8 cellular contexts compared by ENCODE assay signal in genomic region chr9:6412572-6413364, GRCh38. TPM values are rescaled to one million over a fixed set of nuclear protein-coding genes. Genes with fewer than 3 reads are reported as not detected.
A peak's percentile ranks its signal among the peaks of the same experiment; 100 is the strongest.
DNase-seq lines count a peak whose midpoint lies in the region; TF ChIP-seq lines count a peak whose summit lies in the region.

Gene UHRF2 (plus strand): TSS chr9:6413199. CDS start chr9:6413491, 292 bp downstream.

- peaks cover 17 to 40% (median 29%) of the 10 kb centered on the region in 4 donors for H3K4me1 ChIP-seq in stomach

- TF ChIP-seq EP300 in neural cell (conservative IDR thresholded peaks at IDR 0.05; ENCODE audit: poor library complexity, severe bottlenecking) = no peak
- TF ChIP-seq EP300 in stomach (IDR thresholded peaks at IDR 0.05) = no peak

- peaks cover 48% of the 10 kb centered on the region for H3K79me2 ChIP-seq in neural cell (replicated peaks; ENCODE audit: insufficient read depth, low read length)

- 0 to 3% (median 2%) methylated on average over 58 to 80 of the region's 80 CpGs for WGBS in stomach, 5 donors

- H3K27me3 ChIP-seq in H7 (ENCODE audit: control insufficient read depth, insufficient read depth, low read length) (peaks cover 10% of the 10 kb centered on the region; the same call in 1 of the 2 replicates), neural cell (ENCODE audit: insufficient read depth, low read depth, low read length) (no peaks in the 10 kb centered on the region), stomach (no peaks in the 10 kb centered on the region)

- peak within 1 kb of the TSS; percentile 89 for H3K4me2 ChIP-seq in neural cell (ENCODE audit: low read length)

- peak in 1 of 4 donors; percentile 28 for TF ChIP-seq POLR2A in stomach (IDR thresholded peaks at IDR 0.05)

- intact Hi-C loops in stomach (cut with DNase I; ENCODE audit: low total_unique reads) = no loop called here

- H3K9me2 ChIP-seq in neural cell (ENCODE audit: insufficient read depth, low read length) = no peaks in the 10 kb centered on the region

- H4K20me1 ChIP-seq in neural cell (ENCODE audit: insufficient read depth) = no peaks in the 10 kb centered on the region

- TF ChIP-seq CTCF in neural cell (IDR thresholded peaks at IDR 0.05; ENCODE audit: poor library complexity, severe bottlenecking) = no peak
- TF ChIP-seq CTCF in stomach (IDR thresholded peaks at IDR 0.05) = no peak

- no peaks in the 10 kb centered on the region for H3F3A ChIP-seq in neural cell (ENCODE audit: insufficient read depth, low read length, poor library complexity, severe bottlenecking)

- peak; percentile 99 for DNase-seq in ELF-1 (ENCODE audit: low read depth, low spot score)
- peak; percentile 96 for DNase-seq in H7
- DNase-seq in M059J (ENCODE audit: low read depth) = peak; percentile 98
- peak; percentile 85 to 87 for DNase-seq in SHP77 (lab: John Stamatoyannopoulos, UW)
- peak; percentile 100 for DNase-seq in activated effector memory CD4-positive, alpha-beta T cell treated with anti-CD3 and anti-CD28 coated beads, Interleukin-2, amount 50 U/mL, for 16 hours
- peak; percentile 96 for DNase-seq in fibroblast of the conjunctiva (ENCODE audit: low read depth)
- DNase-seq in stomach = peak; percentile 99

- peak within 1 kb of the TSS; percentile 95 for H3K4me3 ChIP-seq in H7 (ENCODE audit: insufficient read depth, low read depth, low read length)
- H3K4me3 ChIP-seq in neural cell (ENCODE audit: low read length) = peak within 1 kb of the TSS; percentile 91
- peak within 1 kb of the TSS; percentile 91 to 99 (median 96) for H3K4me3 ChIP-seq in stomach

- no peak for TF ChIP-seq RAD21 in neural cell (conservative IDR thresholded peaks at IDR 0.05)

- H3K9me3 ChIP-seq in neural cell (ENCODE audit: low read length) (no peaks in the 10 kb centered on the region), stomach (no peaks in the 10 kb centered on the region)

- peak within 1 kb of the TSS; percentile 83 for H3K27ac ChIP-seq in neural cell (ENCODE audit: low read length)
- H3K27ac ChIP-seq in stomach = peak within 1 kb of the TSS; percentile 84 to 92 (median 88)

- H3K36me3 ChIP-seq in H7 (replicated peaks; ENCODE audit: control insufficient read depth, insufficient read depth, low read length) (no peaks in the 10 kb centered on the region), neural cell (ENCODE audit: insufficient read depth, low read length) (no peaks in the 10 kb centered on the region), stomach (no peaks in the 10 kb centered on the region)

- peak within 1 kb of the TSS; percentile 89 for H3K9ac ChIP-seq in neural cell (ENCODE audit: low read length)

- peak within 1 kb of the TSS; percentile 100 for H2AFZ ChIP-seq in neural cell (ENCODE audit: low read depth, low read length)

TF ChIP-seq in neural cell, 6 proteins besides CTCF, POLR2A, EP300 and RAD21:
- TF ChIP-seq TAF1 (IDR thresholded peaks at IDR 0.05; ENCODE audit: low read depth) (peak; percentile 45), MXI1 (conservative IDR thresholded peaks at IDR 0.05; ENCODE audit: poor library complexity, severe bottlenecking) (peak; percentile 84), REST (IDR thresholded peaks at IDR 0.05; ENCODE audit: borderline replicate concordance) (peak; percentile 76), POLR2AphosphoS5 (IDR thresholded peaks at IDR 0.05) (peak; percentile 92), EZH2 (IDR thresholded peaks at IDR 0.05; ENCODE audit: borderline replicate concordance, insufficient read depth, low read length, poor library complexity, severe bottlenecking) (no peak)

RNA-seq across cellular contexts. Expression of gene UHRF2, which starts in this region (rescaled TPM):
- total RNA-seq in H7 (2014; rRNA removed; shearing (Covaris generic)) = 47.0 and 57.9 TPM in 2 replicates
- 27.6 and 37.8 TPM in 2 replicates for total RNA-seq in M059J (2014; rRNA removed; shearing (Covaris generic))
- polyA plus RNA-seq in neural cell = 87.5 and 96.6 TPM in 2 replicates
- polyA minus RNA-seq in neural cell = 108 and 168 TPM in 2 replicates
- 100 to 1,000 TPM in 1 of 5 donors, 10 to 100 TPM in 4; 42.6 to 114 (median 57.1) TPM for total RNA-seq in stomach
- polyA plus RNA-seq in stomach = 10 to 100 TPM in 2 of 3 donors, 1 to 10 TPM in 1; 9.4 to 18.4 (median 10.2) TPM

Comparison
In these comparisons a context has a peak if more than half of its experiments do, and no peak if none do; other contexts are left out.
1. Peak in every context shown above with its lines: DNase-seq, H3K4me3 ChIP-seq and H3K27ac ChIP-seq.